Comparison of ENCODE assay signal across 8 cellular contexts in the genomic region with DNA sequence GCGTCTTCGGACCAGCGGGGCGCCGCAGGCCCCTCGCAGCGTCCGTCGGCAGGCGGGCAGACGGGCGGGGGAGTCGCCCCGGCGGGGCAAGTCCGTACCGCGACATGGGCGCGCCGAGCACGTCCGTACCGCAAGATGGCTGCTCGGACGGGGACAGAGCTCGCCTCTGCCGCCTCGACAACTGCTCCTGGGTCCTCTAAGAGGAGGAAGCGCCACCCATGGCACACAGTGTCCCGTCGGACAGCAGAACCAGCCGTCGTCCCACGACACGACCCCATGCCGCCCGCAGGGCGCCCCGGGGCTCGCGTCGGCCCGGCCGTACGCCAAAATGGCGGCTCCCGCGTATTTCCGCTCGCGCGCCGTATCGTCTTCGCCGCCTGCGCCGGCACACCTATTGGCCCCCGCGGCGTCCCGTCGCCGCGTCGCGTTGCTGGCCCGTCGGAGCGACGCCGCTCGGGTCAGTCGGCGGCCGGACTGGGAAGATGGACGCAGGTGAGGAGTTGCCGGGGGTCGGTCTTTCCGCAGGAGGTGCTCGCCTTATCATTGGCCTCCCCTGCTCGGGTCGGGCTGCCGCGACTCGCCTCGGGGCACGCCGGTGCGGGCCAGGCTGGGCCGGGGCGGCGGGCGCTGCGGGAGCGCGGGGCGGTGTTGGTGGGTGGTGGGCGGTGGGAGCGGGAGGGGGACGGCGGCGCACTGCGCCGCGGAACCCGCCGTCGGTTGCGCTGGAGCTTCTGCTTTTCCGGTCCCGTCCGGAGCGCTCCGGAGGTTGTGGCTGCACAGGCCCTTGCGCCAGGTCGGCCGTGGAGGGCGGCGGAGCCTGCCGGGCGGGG. TPM values are rescaled to one million over a fixed set of nuclear protein-coding genes. Genes with fewer than 3 reads are reported as not detected.
DNase-seq lines count a peak whose midpoint lies in the region; ATAC-seq, FAIRE-seq and TF ChIP-seq lines count a peak whose summit lies in the region.

Gene ATG4B, plus strand, starts transcription at position 461 of the 830 bp plus-strand sequence. Its CDS starts 22 bp downstream, at position 483.

- ATAC-seq in A549: peak; percentile 80 to 87
- peak; percentile 60 for ATAC-seq in GM18520 (IDR thresholded peaks at IDR 0.05; ENCODE audit: unreplicated experiment)
- peak; percentile 70 for ATAC-seq in HG03045 (IDR thresholded peaks at IDR 0.05; ENCODE audit: unreplicated experiment)

- no peak for TF ChIP-seq EP300 in A549 (IDR thresholded peaks at IDR 0.05)

- H3K27me3 ChIP-seq in breast epithelium: no peaks in the 10 kb centered on the region
- no peaks in the 10 kb centered on the region for H3K27me3 ChIP-seq in small intestine (ENCODE audit: control insufficient read depth in 2 of 2, insufficient read depth in 2 of 2, low read length in 2 of 2)

- TF ChIP-seq POLR2A in A549 (IDR thresholded peaks at IDR 0.05; ENCODE audit: low read length) (peak; percentile 80), breast epithelium (IDR thresholded peaks at IDR 0.05) (peak; percentile 45)

- CTCF ChIA-PET in A549 (lab: Yijun Ruan, JAX): interaction anchor here (0.9 to 1.2 kb wide), 3 partner anchors 22 to 786 kb away, joined by 3 to 4 read pairs (median 3); no protein-coding TSS in a partner anchor

- no peak for TF ChIP-seq CTCF in A549 (IDR thresholded peaks at IDR 0.05)
- TF ChIP-seq CTCF in WI38 (IDR thresholded peaks at IDR 0.05; ENCODE audit: low read depth, low read length): no peak
- TF ChIP-seq CTCF in breast epithelium (IDR thresholded peaks at IDR 0.05): no peak

- H3K27ac ChIP-seq in A549 (peak within 1 kb of the TSS; percentile 96 to 100), breast epithelium (peak within 1 kb of the TSS; percentile 99 to 100), small intestine (ENCODE audit: low read depth in 1 of 2, low read length in 1 of 2) (peak within 1 kb of the TSS; percentile 96 to 99)

- 3% methylated on average over 15 of the region's 123 CpGs for WGBS in A549 (ENCODE audit: missing lambda C conversion rate)
- WGBS in small intestine, 3 donors: 0% methylated on average over 67 to 123 of the region's 123 CpGs

- peak within 1 kb of the TSS; percentile 96 for H3K4me2 ChIP-seq in A549

- no peak for FAIRE-seq in A549 (lab: Jason Lieb, UNC)
- FAIRE-seq in small intestine (lab: Jason Lieb, UNC): no peak

- H3K36me3 ChIP-seq in breast epithelium (peaks cover 4% of the 10 kb centered on the region), small intestine (ENCODE audit: control insufficient read depth in 2 of 2, insufficient read depth in 2 of 2, low read length in 2 of 2) (peaks cover 6 to 8% of the 10 kb centered on the region in 2 donors)

- intact Hi-C loops in breast epithelium (cut with DNase I; ENCODE audit: low total_unique reads): loop anchor here (5.0 kb wide), 1 partner anchor 215 kb away; no protein-coding TSS in a partner anchor

- DNase-seq in A549 (ENCODE audit: low read depth in 1 of 2, low spot score in 1 of 2) (peak; percentile 70 to 92), NCI-H2171 (lab: John Stamatoyannopoulos, UW) (peak; percentile 68), breast epithelium (ENCODE audit: low spot score in 2 of 2) (peak; percentile 72 to 79), iPS-NIHi11 (ENCODE audit: low spot score) (peak; percentile 98), small intestine (peak; percentile 82)

- TF ChIP-seq RAD21 in A549 (conservative IDR thresholded peaks at IDR 0.05 in 1 of 2, IDR thresholded peaks at IDR 0.05 in 1 of 2): no peak

- peaks cover 21% of the 10 kb centered on the region for H3K4me1 ChIP-seq in A549
- peaks cover 8 to 23% of the 10 kb centered on the region in 2 donors for H3K4me1 ChIP-seq in breast epithelium
- peaks cover 6 to 7% of the 10 kb centered on the region in 2 donors for H3K4me1 ChIP-seq in small intestine (ENCODE audit: control insufficient read depth in 2 of 2, insufficient read depth in 1 of 2, low read depth in 1 of 2, low read length in 1 of 2)

- POLR2A ChIA-PET in A549 (lab: Yijun Ruan, JAX): interaction anchor here (0.7 to 1.0 kb wide), 2 partner anchors 13 to 79 kb away, joined by 3 read pairs; partner anchors contain the start of gene BOK

- H3K4me3 ChIP-seq in A549 (peak within 1 kb of the TSS; percentile 88), WI38 (ENCODE audit: low read depth, low read length) (peak within 1 kb of the TSS; percentile 86), breast epithelium (peak within 1 kb of the TSS; percentile 78 to 97 (median 92)), small intestine (ENCODE audit: low read depth in 1 of 2, low read length in 2 of 2) (peak within 1 kb of the TSS; percentile 93 to 94)

- H3K9me3 ChIP-seq in A549 (no peaks in the 10 kb centered on the region), breast epithelium (no peaks in the 10 kb centered on the region), small intestine (ENCODE audit: control insufficient read depth, low read depth) (no peaks in the 10 kb centered on the region)

TF ChIP-seq in A549, 52 proteins besides CTCF, POLR2A, EP300 and RAD21 (continues in another document):
- TF ChIP-seq JUNB (IDR thresholded peaks at IDR 0.05): no peak
- no peak for TF ChIP-seq SMC3 (IDR thresholded peaks at IDR 0.05)
- 0 out of 2 replicates have a peak, but pooled peaks have one; percentile 56 for TF ChIP-seq PBX3 (IDR thresholded peaks at IDR 0.05)
- peak; percentile 64; the same call in 1 of the 2 replicates for TF ChIP-seq HOXB5 (CRISPR knock-in tag; IDR thresholded peaks at IDR 0.05)
- TF ChIP-seq CHD4 (IDR thresholded peaks at IDR 0.05; ENCODE audit: borderline replicate concordance): no peak
- TF ChIP-seq KDM5A (IDR thresholded peaks at IDR 0.05): peak; percentile 64
- no peak for TF ChIP-seq MAZ (IDR thresholded peaks at IDR 0.05; ENCODE audit: borderline replicate concordance, low read depth, low read length)
- TF ChIP-seq ZSCAN20 (CRISPR knock-in tag; IDR thresholded peaks at IDR 0.05): no peak
- TF ChIP-seq RFX5 (IDR thresholded peaks at IDR 0.05): peak; percentile 69; the same call in 1 of the 2 replicates
- TF ChIP-seq JUN (IDR thresholded peaks at IDR 0.05): peak; percentile 63 to 86; a peak in 4 of 5 replicates
- TF ChIP-seq RCOR1 (IDR thresholded peaks at IDR 0.05; ENCODE audit: low read depth, low read length): no peak
- no peak for TF ChIP-seq HOXB13 (CRISPR knock-in tag; IDR thresholded peaks at IDR 0.05; ENCODE audit: low read depth)
- TF ChIP-seq MAX (IDR thresholded peaks at IDR 0.05): peak; percentile 60; the same call in 1 of the 2 replicates
- TF ChIP-seq SREBF2 (IDR thresholded peaks at IDR 0.05): no peak
- TF ChIP-seq PHF8 (IDR thresholded peaks at IDR 0.05; ENCODE audit: borderline replicate concordance, low read depth): peak; percentile 59; the same call in 1 of the 2 replicates
- TF ChIP-seq ELK1 (IDR thresholded peaks at IDR 0.05; ENCODE audit: low read depth, low read length): no peak
- 0 out of 2 replicates have a peak, but pooled peaks have one; percentile 51 for TF ChIP-seq MYC (IDR thresholded peaks at IDR 0.05; ENCODE audit: borderline replicate concordance, low read length)

RNA-seq across cellular contexts. Expression of gene ATG4B, which starts in this region (rescaled TPM):
- polyA plus RNA-seq in A549 (2011; rRNA removed): 75.2 and 75.6 TPM in 2 replicates
- polyA plus RNA-seq in A549 (2012; cell fraction: cytosol; rRNA removed): 82.5 and 87.7 TPM in 2 replicates
- 245 and 306 TPM in 2 replicates for polyA plus RNA-seq in A549 (2012; cell fraction: nucleus; rRNA removed)
- 68.8 to 74.7 TPM (median 70.3 TPM) in 3 replicates for polyA plus RNA-seq in A549 (2017; fragmentation: RNase III; extraction: RNeasy Plus Mini Kit Qiagen cat#74134 plus additional on column Dnase treatment)
- polyA minus RNA-seq in A549 (2011; rRNA and poly(A)+ RNA removed): 116 and 122 TPM in 2 replicates
- total RNA-seq in breast epithelium: 10 to 100 TPM; 47.7 to 71.1 (median 64.2) TPM
- polyA plus RNA-seq in small intestine: 100 to 1,000 TPM in 1 of 3 donors, 10 to 100 TPM in 2; 44.2 to 196 (median 99.2) TPM

Comparison
In these comparisons a context has a peak if more than half of its experiments do, and no peak if none do; other contexts are left out.
1. Peak in every context shown above with its lines: DNase-seq, ATAC-seq, H3K4me3 ChIP-seq and H3K27ac ChIP-seq.